25 cellular contexts compared by ENCODE assay signal in the genomic region with DNA sequence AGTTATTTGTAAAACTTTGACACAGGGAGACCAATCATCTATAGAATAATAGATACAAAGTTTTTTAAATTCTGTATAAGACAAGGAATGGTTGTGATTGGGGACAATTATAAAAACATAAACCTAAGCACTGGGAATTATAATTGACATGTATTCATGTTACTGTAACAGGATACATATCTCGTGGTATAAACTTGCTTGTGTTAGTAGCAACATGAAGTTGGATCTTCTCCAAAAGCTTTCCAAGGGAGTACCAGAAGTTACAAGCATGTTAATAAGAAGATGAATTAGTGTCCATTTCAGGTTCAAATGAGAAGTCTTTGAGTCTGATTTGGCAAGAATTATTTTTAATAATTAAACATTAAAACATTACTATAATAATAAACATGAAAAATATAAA.
"Had no signal": no experiment of that assay in that cellular context is flagged by ENCODE, and none has a peak within 500 bp of the region (broad histone marks: within the 10 kb centered on the region; RNA-seq: fewer than 3 reads in every experiment).

No MANE protein-coding gene starts in this region.

- H3K27me3 ChIP-seq: gastroesophageal sphincter, heart left ventricle, left lung, tibial artery had no signal

- H3K36me3 Mint-ChIP-seq: mesothelial cell of epicardium had no signal

- H3K9me3 Mint-ChIP-seq: activated CD8-positive, alpha-beta T cell treated with anti-CD3 and anti-CD28 coated beads for 36 hours; activated naive CD8-positive, alpha-beta T cell treated with anti-CD3 and anti-CD28 coated beads, Interleukin-2, amount 10 ng/mL, durations not matched to agents 7 days and 5 days; activated T-helper 2 cell treated with anti-CD3 and anti-CD28 coated beads, Interferon-gamma antibody, Interleukin-2, Interleukin-4, amounts not matched to agents 10 μg/mL and 5 μg/mL and 100 μg/mL, durations not matched to agents 14 hours and 24 hours and 36 hours; brain; mesothelial cell of epicardium; nephron progenitor cell had no signal

- H3K4me1 ChIP-seq: gastroesophageal sphincter, left lung, tibial artery had no signal

- H3K27ac Mint-ChIP-seq: activated CD8-positive, alpha-beta T cell treated with anti-CD3 and anti-CD28 coated beads for 36 hours; activated naive CD8-positive, alpha-beta T cell treated with anti-CD3 and anti-CD28 coated beads, Interleukin-2, amount 10 ng/mL, durations not matched to agents 7 days and 5 days; activated T-helper 2 cell treated with anti-CD3 and anti-CD28 coated beads, Interferon-gamma antibody, Interleukin-2, Interleukin-4, amounts not matched to agents 10 μg/mL and 5 μg/mL and 100 μg/mL, durations not matched to agents 14 hours and 24 hours and 36 hours; brain; mesothelial cell of epicardium; nephron progenitor cell had no signal

- H3K27ac ChIP-seq: coronary artery, gastroesophageal sphincter, heart left ventricle, left lung, tibial artery had no signal

- H3K4me3 ChIP-seq: coronary artery, gastroesophageal sphincter, heart left ventricle, left lung, tibial artery had no signal

- DNase-seq: activated CD4-positive, alpha-beta T cell treated with anti-CD3 and anti-CD28 coated beads for 48 hours; activated CD4-positive, CD25-positive, alpha-beta regulatory T cell; activated CD8-positive, alpha-beta T cell treated with anti-CD3 and anti-CD28 coated beads for 36 hours; activated naive CD4-positive, alpha-beta T cell treated with Interleukin-2 at 50 U/mL for 16 hours; activated naive CD8-positive, alpha-beta T cell treated with anti-CD3 and anti-CD28 coated beads, Interleukin-2, amount 10 ng/mL, durations not matched to agents 7 days and 5 days; activated T-cell treated with anti-CD3 and anti-CD28 coated beads, Interleukin-2, amount 50 U/mL, for 1 hour; anterior cingulate cortex; caudate nucleus; erythroblast; heart left ventricle; left lung; nephron progenitor cell; occipital lobe; retina; stimulated activated CD4-positive, alpha-beta T cell treated with anti-CD3 and anti-CD28 coated beads, Interleukin-12 subunit alpha, Interleukin-12 subunit beta, amount 100 ng/mL, for 4 hours; stimulated activated CD4-positive, alpha-beta T cell treated with anti-CD3 and anti-CD28 coated beads, Interleukin-1b, Interleukin-23, amount 100 ng/mL, for 48 hours; stimulated activated CD8-positive, alpha-beta memory T cell treated with anti-CD3 and anti-CD28 coated beads, Interleukin-4, amount 100 ng/mL, for 48 hours; stimulated activated naive CD4-positive, alpha-beta T cell; T1000; tibial artery had no signal

- H3K9me3 ChIP-seq: gastroesophageal sphincter, heart left ventricle, left lung, tibial artery had no signal

- H3K4me3 Mint-ChIP-seq: activated CD8-positive, alpha-beta T cell treated with anti-CD3 and anti-CD28 coated beads for 36 hours; activated naive CD8-positive, alpha-beta T cell treated with anti-CD3 and anti-CD28 coated beads, Interleukin-2, amount 10 ng/mL, durations not matched to agents 7 days and 5 days; brain; mesothelial cell of epicardium; nephron progenitor cell had no signal

- H3K27me3 Mint-ChIP-seq: activated CD8-positive, alpha-beta T cell treated with anti-CD3 and anti-CD28 coated beads for 36 hours; activated naive CD8-positive, alpha-beta T cell treated with anti-CD3 and anti-CD28 coated beads, Interleukin-2, amount 10 ng/mL, durations not matched to agents 7 days and 5 days; brain had no signal
